Comparison of ENCODE assay signal across 9 cellular contexts in the genomic region with DNA sequence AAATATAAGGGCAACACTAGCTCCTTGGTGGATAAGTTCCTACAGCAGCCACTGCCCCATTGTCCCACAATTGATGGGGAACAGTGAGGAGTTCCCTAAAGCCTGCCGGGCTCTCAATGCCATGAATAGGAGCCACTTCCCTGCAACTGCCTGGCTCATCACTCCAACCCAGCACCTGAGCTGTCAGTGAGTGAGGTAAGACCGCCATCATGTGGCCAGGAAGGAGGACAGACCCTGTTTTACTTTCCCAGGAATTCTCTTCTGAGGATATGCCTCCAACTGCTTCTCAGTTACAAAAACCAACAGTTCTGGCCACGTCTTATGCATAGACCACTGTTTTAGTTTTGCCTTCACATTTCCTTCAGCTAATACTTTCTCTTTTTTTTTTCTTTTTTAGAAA. TPM values are rescaled to one million over a fixed set of nuclear protein-coding genes. Genes with fewer than 3 reads are reported as not detected.
DNase-seq lines count a peak whose midpoint lies in the region; ATAC-seq and TF ChIP-seq lines count a peak whose summit lies in the region.
"Had no signal": no experiment of that assay in that cellular context is flagged by ENCODE, and none has a peak within 500 bp of the region (broad histone marks: within the 10 kb centered on the region; RNA-seq: fewer than 3 reads in every experiment).

No MANE protein-coding gene starts in this region.

- no peaks in the 10 kb centered on the region for H3K27me3 ChIP-seq in DOHH2 (ENCODE audit: control insufficient read depth, low read length)
- peaks cover 0 to 7% of the 10 kb centered on the region in 2 donors for H3K27me3 ChIP-seq in tibial nerve
- H3K27me3 ChIP-seq: Peyer's patch had no signal

- H3K4me3 ChIP-seq in DOHH2 (ENCODE audit: low read length) (no peak overlapping the region), tibial nerve (no peak overlapping the region)
- H3K4me3 ChIP-seq: Peyer's patch had no signal

- no peaks in the 10 kb centered on the region for H3K9me2 ChIP-seq in DOHH2 (replicated peaks; ENCODE audit: control insufficient read depth, low read length)

- peak; percentile 35 for DNase-seq in RPMI8226
- DNase-seq in hepatic stellate cell (ENCODE audit: low spot score): peak; percentile 6
- no peak for DNase-seq in tibial nerve (ENCODE audit: low spot score in 2 of 2)
- DNase-seq in T-helper 2 cell: no peak

- no peak for TF ChIP-seq EP300 in Ishikawa (IDR thresholded peaks at IDR 0.05; ENCODE audit: borderline replicate concordance)
- no peak for TF ChIP-seq EP300 in tibial nerve (IDR thresholded peaks at IDR 0.05)

- H3K27ac ChIP-seq in DOHH2 (ENCODE audit: low read depth, low read length) (no peak overlapping the region), tibial nerve (no peak overlapping the region)
- H3K27ac ChIP-seq: Peyer's patch had no signal

- H3K79me2 ChIP-seq in DOHH2 (ENCODE audit: control insufficient read depth, low read length): no peaks in the 10 kb centered on the region

- WGBS in tibial nerve, 2 donors: 20 to 38% methylated on average over 2 to 3 of the region's 3 CpGs

- TF ChIP-seq CTCF in DOHH2 (IDR thresholded peaks at IDR 0.05; ENCODE audit: low read depth, low read length, poor library complexity, severe bottlenecking) (peak; percentile 22), tibial nerve (IDR thresholded peaks at IDR 0.05) (peak in 1 of 5 experiments; percentile 17)

- H3K4me1 ChIP-seq in DOHH2 (ENCODE audit: control insufficient read depth, low read length) (no peaks in the 10 kb centered on the region), tibial nerve (no peaks in the 10 kb centered on the region)
- H3K4me1 ChIP-seq: Peyer's patch had no signal

- H3F3A ChIP-seq in DOHH2 (ENCODE audit: control insufficient read depth, insufficient read depth): no peaks in the 10 kb centered on the region

- no peaks in the 10 kb centered on the region for H3K36me3 ChIP-seq in DOHH2 (ENCODE audit: control insufficient read depth, low read length)
- no peaks in the 10 kb centered on the region for H3K36me3 ChIP-seq in tibial nerve
- H3K36me3 ChIP-seq: Peyer's patch had no signal

- H3K9me3 ChIP-seq in DOHH2 (ENCODE audit: control insufficient read depth, insufficient read depth, low read length) (no peaks in the 10 kb centered on the region), tibial nerve (no peaks in the 10 kb centered on the region)
- H3K9me3 ChIP-seq: Peyer's patch had no signal

- H4K20me1 ChIP-seq in DOHH2 (ENCODE audit: control insufficient read depth, insufficient read depth, low read depth, low read length): no peaks in the 10 kb centered on the region

- TF ChIP-seq RAD21 in Ishikawa (IDR thresholded peaks at IDR 0.05; ENCODE audit: low read depth): peak; percentile 81

- ATAC-seq in HG03045 (IDR thresholded peaks at IDR 0.05; ENCODE audit: unreplicated experiment) (no peak), GM18498 (IDR thresholded peaks at IDR 0.05; ENCODE audit: unreplicated experiment) (no peak)

- no peak overlapping the region for H3K4me2 ChIP-seq in DOHH2 (ENCODE audit: low read length)

- no peak for TF ChIP-seq POLR2A in tibial nerve (IDR thresholded peaks at IDR 0.05)

TF ChIP-seq in Ishikawa, 13 proteins besides CTCF, POLR2A, EP300 and RAD21:
- no peak for TF ChIP-seq CEBPB (IDR thresholded peaks at IDR 0.05)
- no peak for TF ChIP-seq ZBTB7A (IDR thresholded peaks at IDR 0.05; ENCODE audit: low read depth)
- TF ChIP-seq CREB1 (IDR thresholded peaks at IDR 0.05; ENCODE audit: low read depth): no peak
- no peak for TF ChIP-seq TCF12 (IDR thresholded peaks at IDR 0.05; ENCODE audit: low read depth)
- no peak for TF ChIP-seq FOXM1 (IDR thresholded peaks at IDR 0.05; ENCODE audit: borderline replicate concordance, low read depth)
- TF ChIP-seq, protein P1, sequence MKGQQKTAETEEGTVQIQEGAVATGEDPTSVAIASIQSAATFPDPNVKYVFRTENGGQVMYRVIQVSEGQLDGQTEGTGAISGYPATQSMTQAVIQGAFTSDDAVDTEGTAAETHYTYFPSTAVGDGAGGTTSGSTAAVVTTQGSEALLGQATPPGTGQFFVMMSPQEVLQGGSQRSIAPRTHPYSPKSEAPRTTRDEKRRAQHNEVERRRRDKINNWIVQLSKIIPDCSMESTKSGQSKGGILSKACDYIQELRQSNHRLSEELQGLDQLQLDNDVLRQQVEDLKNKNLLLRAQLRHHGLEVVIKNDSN (IDR thresholded peaks at IDR 0.05): no peak
TF ChIP-seq in Ishikawa: peak in this region for 0.

RNA-seq across cellular contexts. Expression of a gene that starts 45.5 kb away (rescaled TPM):
- 100 to 1,000 TPM in 3 of 4 donors, 10 to 100 TPM in 1; 64.0 to 165 (median 135) TPM for total RNA-seq in tibial nerve

Comparison
In these comparisons a context has a peak if more than half of its experiments do, and no peak if none do; other contexts are left out.
1. DNase-seq: peak in RPMI8226 (single experiment) and hepatic stellate cell (single experiment); none in tibial nerve (0 of 2) and T-helper 2 cell (0 of 5).